In genomic region chr9:123105490-123105889, GRCh38 we compare ENCODE assay signal across 1 cellular context.
TF ChIP-seq lines count a peak whose summit lies in the region.

No MANE protein-coding gene starts in this region.

TF ChIP-seq in K562, 482 proteins besides CTCF, POLR2A, EP300 and RAD21 (continued from another document):
- TF ChIP-seq, protein P1, sequence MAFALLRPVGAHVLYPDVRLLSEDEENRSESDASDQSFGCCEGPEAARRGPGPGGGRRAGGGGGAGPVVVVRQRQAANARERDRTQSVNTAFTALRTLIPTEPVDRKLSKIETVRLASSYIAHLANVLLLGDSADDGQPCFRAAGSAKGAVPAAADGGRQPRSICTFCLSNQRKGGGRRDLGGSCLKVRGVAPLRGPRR (CRISPR knock-in tag; IDR thresholded peaks at IDR 0.05): no peak
- TF ChIP-seq, protein P2, sequence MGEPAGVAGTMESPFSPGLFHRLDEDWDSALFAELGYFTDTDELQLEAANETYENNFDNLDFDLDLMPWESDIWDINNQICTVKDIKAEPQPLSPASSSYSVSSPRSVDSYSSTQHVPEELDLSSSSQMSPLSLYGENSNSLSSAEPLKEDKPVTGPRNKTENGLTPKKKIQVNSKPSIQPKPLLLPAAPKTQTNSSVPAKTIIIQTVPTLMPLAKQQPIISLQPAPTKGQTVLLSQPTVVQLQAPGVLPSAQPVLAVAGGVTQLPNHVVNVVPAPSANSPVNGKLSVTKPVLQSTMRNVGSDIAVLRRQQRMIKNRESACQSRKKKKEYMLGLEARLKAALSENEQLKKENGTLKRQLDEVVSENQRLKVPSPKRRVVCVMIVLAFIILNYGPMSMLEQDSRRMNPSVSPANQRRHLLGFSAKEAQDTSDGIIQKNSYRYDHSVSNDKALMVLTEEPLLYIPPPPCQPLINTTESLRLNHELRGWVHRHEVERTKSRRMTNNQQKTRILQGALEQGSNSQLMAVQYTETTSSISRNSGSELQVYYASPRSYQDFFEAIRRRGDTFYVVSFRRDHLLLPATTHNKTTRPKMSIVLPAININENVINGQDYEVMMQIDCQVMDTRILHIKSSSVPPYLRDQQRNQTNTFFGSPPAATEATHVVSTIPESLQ (CRISPR knock-in tag; IDR thresholded peaks at IDR 0.05): no peak
- TF ChIP-seq HDGF (IDR thresholded peaks at IDR 0.05) (no peak), HDAC2 (IDR thresholded peaks at IDR 0.05) (0 out of 2 replicates have a peak, but pooled peaks have one; percentile 55), MTA3 (IDR thresholded peaks at IDR 0.05; ENCODE audit: borderline replicate concordance) (no peak), STAT5B (CRISPR knock-in tag; IDR thresholded peaks at IDR 0.05) (no peak), XRCC3 (IDR thresholded peaks at IDR 0.05) (no peak), ZNF655 (CRISPR knock-in tag; IDR thresholded peaks at IDR 0.05) (no peak), ZNF232 (CRISPR knock-in tag; IDR thresholded peaks at IDR 0.05) (no peak), MTA1 (IDR thresholded peaks at IDR 0.05; ENCODE audit: borderline replicate concordance) (peak; percentile 73; the same call in 1 of the 2 replicates)
- TF ChIP-seq, protein P3, sequence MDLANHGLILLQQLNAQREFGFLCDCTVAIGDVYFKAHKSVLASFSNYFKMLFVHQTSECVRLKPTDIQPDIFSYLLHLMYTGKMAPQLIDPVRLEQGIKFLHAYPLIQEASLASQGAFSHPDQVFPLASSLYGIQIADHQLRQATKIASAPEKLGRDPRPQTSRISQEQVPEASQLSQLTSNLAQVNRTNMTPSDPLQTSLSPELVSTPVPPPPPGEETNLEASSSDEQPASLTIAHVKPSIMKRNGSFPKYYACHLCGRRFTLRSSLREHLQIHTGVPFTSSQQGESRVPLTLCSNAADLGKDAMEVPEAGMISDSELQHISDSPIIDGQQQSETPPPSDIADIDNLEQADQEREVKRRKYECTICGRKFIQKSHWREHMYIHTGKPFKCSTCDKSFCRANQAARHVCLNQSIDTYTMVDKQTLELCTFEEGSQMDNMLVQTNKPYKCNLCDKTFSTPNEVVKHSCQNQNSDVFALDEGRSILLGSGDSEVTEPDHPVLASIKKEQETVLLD (IDR thresholded peaks at IDR 0.05): peak; percentile 75; the same call in 1 of the 2 replicates
